In genomic region chr16:29320274-29320999, GRCh38 we compare ENCODE assay signal across 22 cellular contexts.
DNase-seq lines count a peak whose midpoint lies in the region; ATAC-seq, FAIRE-seq and TF ChIP-seq lines count a peak whose summit lies in the region.
"Had no signal": no experiment of that assay in that cellular context is flagged by ENCODE, and none has a peak within 500 bp of the region (broad histone marks: within the 10 kb centered on the region; RNA-seq: fewer than 3 reads in every experiment).

No MANE protein-coding gene starts in this region.

- H3K14ac ChIP-seq in mesenchymal stem cell (ENCODE audit: low read length in 2 of 2), result no peak overlapping the region

- TF ChIP-seq CTCF in left ventricle myocardium inferior (IDR thresholded peaks at IDR 0.05; ENCODE audit: borderline replicate concordance), result no peak
- no peak for TF ChIP-seq CTCF in astrocyte (IDR thresholded peaks at IDR 0.05; ENCODE audit: insufficient read depth, low read depth, low read length)
- no peak for TF ChIP-seq CTCF in progenitor cell of endocrine pancreas (IDR thresholded peaks at IDR 0.05; ENCODE audit: unreplicated experiment)

- H2BK120ac ChIP-seq in mesenchymal stem cell (ENCODE audit: low read depth, low read length), result no peak overlapping the region

- H3K4me1 Mint-ChIP-seq in astrocyte (ENCODE audit: low read depth, unreplicated experiment), result peaks cover 22% of the 10 kb centered on the region
- peaks cover 16% of the 10 kb centered on the region for H3K4me1 Mint-ChIP-seq in progenitor cell of endocrine pancreas (ENCODE audit: low read depth)
- H3K4me1 Mint-ChIP-seq: CD8-positive, alpha-beta memory T cell had no signal

- H3K27ac Mint-ChIP-seq in astrocyte (ENCODE audit: unreplicated experiment), result peak overlapping the region; percentile 44
- H3K27ac Mint-ChIP-seq in progenitor cell of endocrine pancreas, result peak overlapping the region; percentile 69

- H3K9me3 ChIP-seq in left ventricle myocardium inferior (replicated peaks) (no peaks in the 10 kb centered on the region), astrocyte (ENCODE audit: insufficient read depth, low read depth, low read length) (no peaks in the 10 kb centered on the region), mesenchymal stem cell (ENCODE audit: control insufficient read depth, low read length) (no peaks in the 10 kb centered on the region)
- H3K9me3 ChIP-seq: Peyer's patch had no signal

- no peak for ATAC-seq in HG03521 (IDR thresholded peaks at IDR 0.05; ENCODE audit: unreplicated experiment)
- ATAC-seq: SK-N-SH treated with all-trans-retinoic acid at 6 μM for 48 hours had no signal

- peak overlapping the region; percentile 37 for H4K8ac ChIP-seq in mesenchymal stem cell (ENCODE audit: low read length)

- H3K4me2 ChIP-seq in astrocyte (ENCODE audit: low read length), result no peak overlapping the region
- no peak overlapping the region for H3K4me2 ChIP-seq in mesenchymal stem cell (ENCODE audit: low read length, poor library complexity, severe bottlenecking)
- H3K4me2 ChIP-seq: KMS-11 had no signal

- H3K4me1 ChIP-seq in left ventricle myocardium inferior (peaks cover 28% of the 10 kb centered on the region), astrocyte (ENCODE audit: insufficient read depth, low read length) (peaks cover 11% of the 10 kb centered on the region), mesenchymal stem cell (ENCODE audit: control insufficient read depth, insufficient read depth, low read depth, low read length) (peaks cover 22% of the 10 kb centered on the region)

- H4K91ac ChIP-seq in mesenchymal stem cell (ENCODE audit: low read length), result no peak overlapping the region

- H3K27ac ChIP-seq in left ventricle myocardium inferior (replicated peaks) (peak overlapping the region; percentile 30), astrocyte (ENCODE audit: low read depth, low read length) (no peak overlapping the region), mesenchymal stem cell (ENCODE audit: low read length, poor library complexity, severe bottlenecking) (no peak overlapping the region)
- H3K27ac ChIP-seq: 22Rv1, KMS-11, Peyer's patch had no signal

- no peak overlapping the region for H3K18ac ChIP-seq in mesenchymal stem cell (ENCODE audit: low read depth in 1 of 2, low read length in 2 of 2)

- 93% methylated on average over 14 of the region's 14 CpGs for WGBS in mesenchymal stem cell

- H3K36me3 Mint-ChIP-seq in astrocyte (ENCODE audit: low read depth, unreplicated experiment) (no peaks in the 10 kb centered on the region), progenitor cell of endocrine pancreas (ENCODE audit: insufficient read depth) (no peaks in the 10 kb centered on the region)

- no peak for DNase-seq in left ventricle myocardium inferior
- DNase-seq in cardiac septum (ENCODE audit: low spot score), result no peak
- DNase-seq in astrocyte (ENCODE audit: low read depth), result no peak
- DNase-seq in mesenchymal stem cell, result no peak
- no peak for DNase-seq in progenitor cell of endocrine pancreas (ENCODE audit: low spot score, unreplicated experiment)
- no peak for DNase-seq in islet precursor cell
- DNase-seq in activated CD4-positive, CD25-positive, alpha-beta regulatory T cell (lab: John Stamatoyannopoulos, UW), result no peak
- DNase-seq: ACHN; C1 segment of cervical spinal cord; Calu3; CD8-positive, alpha-beta memory T cell; DMS153; NCI-H1105 treated with DMSO at 0.1 percent for 48 hours; NCI-H2029 treated with DMSO at 0.1 percent for 48 hours; NCI-H2171 treated with DMSO at 0.1 percent for 48 hours; NCI-H524 treated with DMSO at 0.1 percent for 48 hours; NCI-H82; Peyer's patch had no signal

- no peak overlapping the region for H3K9ac ChIP-seq in astrocyte (ENCODE audit: low read length)
- no peak overlapping the region for H3K9ac ChIP-seq in mesenchymal stem cell (ENCODE audit: low read length)
- H3K9ac ChIP-seq: KMS-11 had no signal

- no peak overlapping the region for H2BK15ac ChIP-seq in mesenchymal stem cell (ENCODE audit: low read depth, poor library complexity, severe bottlenecking)

- H3K36me3 ChIP-seq in left ventricle myocardium inferior (peaks cover 4% of the 10 kb centered on the region), astrocyte (ENCODE audit: insufficient read depth, low read length) (no peaks in the 10 kb centered on the region), mesenchymal stem cell (ENCODE audit: control insufficient read depth in 1 of 2, insufficient read depth in 2 of 2, low read depth in 1 of 2, low read length in 2 of 2) (no peaks in the 10 kb centered on the region)
- H3K36me3 ChIP-seq: Peyer's patch had no signal

- H4K20me1 ChIP-seq in astrocyte (ENCODE audit: insufficient read depth, low read length), result no peaks in the 10 kb centered on the region

- H3K79me1 ChIP-seq in mesenchymal stem cell (replicated peaks; ENCODE audit: low read length, poor library complexity, severe bottlenecking), result no peaks in the 10 kb centered on the region

- H3K79me2 ChIP-seq in astrocyte (ENCODE audit: insufficient read depth, low read length), result no peaks in the 10 kb centered on the region

- H2AK5ac ChIP-seq in mesenchymal stem cell (ENCODE audit: low read length, severe bottlenecking), result peak overlapping the region; percentile 49

- H3K27me3 Mint-ChIP-seq in astrocyte (ENCODE audit: low read depth, unreplicated experiment) (peaks cover 19% of the 10 kb centered on the region), progenitor cell of endocrine pancreas (peaks cover 23% of the 10 kb centered on the region)
- H3K27me3 Mint-ChIP-seq: CD8-positive, alpha-beta memory T cell had no signal

- H3K4me3 ChIP-seq in left ventricle myocardium inferior (no peak overlapping the region), astrocyte (ENCODE audit: insufficient read depth, low read depth, low read length) (no peak overlapping the region), mesenchymal stem cell (ENCODE audit: insufficient read depth in 1 of 2, low read depth in 1 of 2, low read length in 2 of 2) (no peak overlapping the region)
- H3K4me3 ChIP-seq: Peyer's patch had no signal

- H2AFZ ChIP-seq in astrocyte (ENCODE audit: low read depth, low read length) (no peak overlapping the region), mesenchymal stem cell (ENCODE audit: low read depth, low read length) (no peak overlapping the region)

- no peak overlapping the region for H3K4ac ChIP-seq in mesenchymal stem cell (ENCODE audit: low read depth in 1 of 2, low read length in 2 of 2)

- intact Hi-C loops in left ventricle myocardium inferior (cut with micrococcal nuclease) (no loop called here), cardiac septum (cut with DNase I) (no loop called here)

- no peak overlapping the region for H3K23ac ChIP-seq in mesenchymal stem cell (ENCODE audit: low read length in 2 of 2)

- no peak overlapping the region for H3K4me3 Mint-ChIP-seq in astrocyte (ENCODE audit: unreplicated experiment)
- no peak overlapping the region for H3K4me3 Mint-ChIP-seq in progenitor cell of endocrine pancreas (ENCODE audit: low read depth)
- H3K4me3 Mint-ChIP-seq: CD8-positive, alpha-beta memory T cell had no signal

- H2BK5ac ChIP-seq in mesenchymal stem cell (ENCODE audit: low read depth, low read length, poor library complexity, severe bottlenecking), result no peak overlapping the region

- no peak for FAIRE-seq in astrocyte (lab: Jason Lieb, UNC)

- H3K9me3 Mint-ChIP-seq in astrocyte (ENCODE audit: unreplicated experiment), result no peaks in the 10 kb centered on the region
- no peaks in the 10 kb centered on the region for H3K9me3 Mint-ChIP-seq in progenitor cell of endocrine pancreas (ENCODE audit: low read depth)
- H3K9me3 Mint-ChIP-seq: CD8-positive, alpha-beta memory T cell had no signal

- H3K27me3 ChIP-seq in left ventricle myocardium inferior (ENCODE audit: low read depth) (no peaks in the 10 kb centered on the region), astrocyte (ENCODE audit: insufficient read depth, low read length) (no peaks in the 10 kb centered on the region), mesenchymal stem cell (ENCODE audit: control insufficient read depth in 1 of 2, insufficient read depth in 1 of 2, low read length in 2 of 2) (peaks cover 0 to 4% of the 10 kb centered on the region in 2 experiments)
- H3K27me3 ChIP-seq: Peyer's patch had no signal

- H2BK12ac ChIP-seq in mesenchymal stem cell (ENCODE audit: low read length in 2 of 2), result peak overlapping the region in 1 of 2 experiments; percentile 31
